In the genomic region with DNA sequence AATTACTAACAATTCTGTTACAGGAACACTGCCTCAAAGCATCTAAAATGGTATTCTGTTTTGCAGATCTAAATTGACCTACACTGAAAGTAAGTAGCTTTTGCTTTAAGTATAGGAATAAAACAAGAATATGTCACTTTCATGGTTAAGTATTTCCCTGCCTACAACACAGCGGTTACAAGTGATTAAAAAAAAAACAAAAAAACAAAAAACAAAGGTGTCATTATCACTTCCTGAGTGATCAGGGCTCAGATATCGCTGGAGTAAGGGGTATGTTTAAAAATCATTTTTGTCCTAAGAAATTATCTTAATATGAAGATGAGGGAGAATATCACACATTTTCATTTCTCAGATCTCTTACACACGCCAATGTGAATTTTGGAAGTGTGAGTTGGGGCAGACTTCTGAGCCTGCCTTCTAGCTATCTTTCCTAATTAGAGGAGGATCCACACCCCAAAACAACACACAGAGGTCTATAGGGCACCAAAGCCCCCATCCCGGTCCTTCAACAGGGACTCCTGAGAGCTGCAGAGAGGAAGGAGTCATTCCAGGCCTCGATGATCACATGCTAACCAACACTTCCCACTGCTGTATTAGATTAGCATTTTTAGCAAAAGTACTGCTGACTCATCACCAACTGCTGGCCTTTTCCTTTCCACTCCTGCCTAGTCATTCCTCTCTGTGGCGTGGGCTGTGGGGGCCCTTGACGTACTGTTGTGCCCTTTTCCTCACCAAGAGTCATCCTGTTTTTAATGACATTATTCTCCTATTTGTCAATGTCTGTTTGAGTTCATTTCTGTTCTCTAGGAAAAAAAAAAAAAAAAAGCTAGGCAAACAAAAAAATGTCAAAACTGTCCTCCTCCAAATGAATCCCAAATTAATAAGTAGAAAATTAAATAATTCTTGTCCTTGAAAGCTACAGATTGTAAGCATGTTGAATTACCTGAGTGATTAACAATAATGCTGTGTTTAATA, we compare ENCODE assay signal across 1 cellular context.
A peak's percentile ranks its signal among the peaks of the same experiment; 100 is the strongest.
TF ChIP-seq lines count a peak whose summit lies in the region.

No MANE protein-coding gene starts in this region.

TF ChIP-seq in K562, 482 proteins besides CTCF, POLR2A, EP300 and RAD21 (continued from another document and continues in another):
- TF ChIP-seq, protein P1, sequence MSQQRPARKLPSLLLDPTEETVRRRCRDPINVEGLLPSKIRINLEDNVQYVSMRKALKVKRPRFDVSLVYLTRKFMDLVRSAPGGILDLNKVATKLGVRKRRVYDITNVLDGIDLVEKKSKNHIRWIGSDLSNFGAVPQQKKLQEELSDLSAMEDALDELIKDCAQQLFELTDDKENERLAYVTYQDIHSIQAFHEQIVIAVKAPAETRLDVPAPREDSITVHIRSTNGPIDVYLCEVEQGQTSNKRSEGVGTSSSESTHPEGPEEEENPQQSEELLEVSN (IDR thresholded peaks at IDR 0.05; ENCODE audit: borderline replicate concordance in 1 of 2, extremely low read depth in 1 of 2, insufficient read depth in 1 of 2, insufficient read length in 1 of 2, low read depth in 1 of 2, low read length in 1 of 2, poor library complexity in 1 of 2, severe bottlenecking in 1 of 2), result peak; percentile 83 to 88
- no peak for TF ChIP-seq SIN3B (IDR thresholded peaks at IDR 0.05; ENCODE audit: low read depth)
- TF ChIP-seq SP2 (IDR thresholded peaks at IDR 0.05; ENCODE audit: extremely low read depth, low read depth, low read length, poor library complexity, severe bottlenecking), result no peak
- no peak for TF ChIP-seq EZH2 (IDR thresholded peaks at IDR 0.05; ENCODE audit: borderline replicate concordance, low read depth, low read length)
- TF ChIP-seq ZNF165 (CRISPR knock-in tag; IDR thresholded peaks at IDR 0.05; ENCODE audit: borderline replicate concordance), result 0 out of 2 replicates have a peak, but pooled peaks have one; percentile 28
- TF ChIP-seq, protein P2, sequence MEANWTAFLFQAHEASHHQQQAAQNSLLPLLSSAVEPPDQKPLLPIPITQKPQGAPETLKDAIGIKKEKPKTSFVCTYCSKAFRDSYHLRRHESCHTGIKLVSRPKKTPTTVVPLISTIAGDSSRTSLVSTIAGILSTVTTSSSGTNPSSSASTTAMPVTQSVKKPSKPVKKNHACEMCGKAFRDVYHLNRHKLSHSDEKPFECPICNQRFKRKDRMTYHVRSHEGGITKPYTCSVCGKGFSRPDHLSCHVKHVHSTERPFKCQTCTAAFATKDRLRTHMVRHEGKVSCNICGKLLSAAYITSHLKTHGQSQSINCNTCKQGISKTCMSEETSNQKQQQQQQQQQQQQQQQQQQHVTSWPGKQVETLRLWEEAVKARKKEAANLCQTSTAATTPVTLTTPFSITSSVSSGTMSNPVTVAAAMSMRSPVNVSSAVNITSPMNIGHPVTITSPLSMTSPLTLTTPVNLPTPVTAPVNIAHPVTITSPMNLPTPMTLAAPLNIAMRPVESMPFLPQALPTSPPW (CRISPR knock-in tag; IDR thresholded peaks at IDR 0.05), result peak; percentile 91
- no peak for TF ChIP-seq NFATC3 (IDR thresholded peaks at IDR 0.05)
- TF ChIP-seq SNRNP70 (optimal IDR thresholded peaks at IDR 0.05; ENCODE audit: low read depth, low read length), result no peak
- TF ChIP-seq, protein P3, sequence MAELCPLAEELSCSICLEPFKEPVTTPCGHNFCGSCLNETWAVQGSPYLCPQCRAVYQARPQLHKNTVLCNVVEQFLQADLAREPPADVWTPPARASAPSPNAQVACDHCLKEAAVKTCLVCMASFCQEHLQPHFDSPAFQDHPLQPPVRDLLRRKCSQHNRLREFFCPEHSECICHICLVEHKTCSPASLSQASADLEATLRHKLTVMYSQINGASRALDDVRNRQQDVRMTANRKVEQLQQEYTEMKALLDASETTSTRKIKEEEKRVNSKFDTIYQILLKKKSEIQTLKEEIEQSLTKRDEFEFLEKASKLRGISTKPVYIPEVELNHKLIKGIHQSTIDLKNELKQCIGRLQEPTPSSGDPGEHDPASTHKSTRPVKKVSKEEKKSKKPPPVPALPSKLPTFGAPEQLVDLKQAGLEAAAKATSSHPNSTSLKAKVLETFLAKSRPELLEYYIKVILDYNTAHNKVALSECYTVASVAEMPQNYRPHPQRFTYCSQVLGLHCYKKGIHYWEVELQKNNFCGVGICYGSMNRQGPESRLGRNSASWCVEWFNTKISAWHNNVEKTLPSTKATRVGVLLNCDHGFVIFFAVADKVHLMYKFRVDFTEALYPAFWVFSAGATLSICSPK (IDR thresholded peaks at IDR 0.05; ENCODE audit: borderline replicate concordance), result no peak
- 0 out of 2 replicates have a peak, but pooled peaks have one; percentile 70 for TF ChIP-seq MYNN (IDR thresholded peaks at IDR 0.05)
- TF ChIP-seq MYNN (CRISPR knock-in tag; IDR thresholded peaks at IDR 0.05), result no peak
- no peak for TF ChIP-seq BCOR (IDR thresholded peaks at IDR 0.05)
- TF ChIP-seq MEIS2 (IDR thresholded peaks at IDR 0.05; ENCODE audit: partially characterized antibody), result peak; percentile 66
- TF ChIP-seq, protein P4, sequence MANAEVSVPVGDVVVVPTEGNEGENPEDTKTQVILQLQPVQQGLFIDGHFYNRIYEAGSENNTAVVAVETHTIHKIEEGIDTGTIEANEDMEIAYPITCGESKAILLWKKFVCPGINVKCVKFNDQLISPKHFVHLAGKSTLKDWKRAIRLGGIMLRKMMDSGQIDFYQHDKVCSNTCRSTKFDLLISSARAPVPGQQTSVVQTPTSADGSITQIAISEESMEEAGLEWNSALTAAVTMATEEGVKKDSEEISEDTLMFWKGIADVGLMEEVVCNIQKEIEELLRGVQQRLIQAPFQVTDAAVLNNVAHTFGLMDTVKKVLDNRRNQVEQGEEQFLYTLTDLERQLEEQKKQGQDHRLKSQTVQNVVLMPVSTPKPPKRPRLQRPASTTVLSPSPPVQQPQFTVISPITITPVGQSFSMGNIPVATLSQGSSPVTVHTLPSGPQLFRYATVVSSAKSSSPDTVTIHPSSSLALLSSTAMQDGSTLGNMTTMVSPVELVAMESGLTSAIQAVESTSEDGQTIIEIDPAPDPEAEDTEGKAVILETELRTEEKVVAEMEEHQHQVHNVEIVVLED (CRISPR knock-in tag; IDR thresholded peaks at IDR 0.05), result 0 out of 2 replicates have a peak, but pooled peaks have one; percentile 13
- TF ChIP-seq NELFE (IDR thresholded peaks at IDR 0.05; ENCODE audit: insufficient read depth, insufficient read length), result no peak
- TF ChIP-seq, protein P5, sequence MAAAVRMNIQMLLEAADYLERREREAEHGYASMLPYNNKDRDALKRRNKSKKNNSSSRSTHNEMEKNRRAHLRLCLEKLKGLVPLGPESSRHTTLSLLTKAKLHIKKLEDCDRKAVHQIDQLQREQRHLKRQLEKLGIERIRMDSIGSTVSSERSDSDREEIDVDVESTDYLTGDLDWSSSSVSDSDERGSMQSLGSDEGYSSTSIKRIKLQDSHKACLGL (CRISPR knock-in tag; IDR thresholded peaks at IDR 0.05; ENCODE audit: borderline replicate concordance, poor library complexity, severe bottlenecking), result no peak
- TF ChIP-seq NR3C1 (CRISPR knock-in tag; IDR thresholded peaks at IDR 0.05), result no peak
- no peak for TF ChIP-seq RFX5 (IDR thresholded peaks at IDR 0.05; ENCODE audit: low read depth, low read length)
- TF ChIP-seq, protein P6, sequence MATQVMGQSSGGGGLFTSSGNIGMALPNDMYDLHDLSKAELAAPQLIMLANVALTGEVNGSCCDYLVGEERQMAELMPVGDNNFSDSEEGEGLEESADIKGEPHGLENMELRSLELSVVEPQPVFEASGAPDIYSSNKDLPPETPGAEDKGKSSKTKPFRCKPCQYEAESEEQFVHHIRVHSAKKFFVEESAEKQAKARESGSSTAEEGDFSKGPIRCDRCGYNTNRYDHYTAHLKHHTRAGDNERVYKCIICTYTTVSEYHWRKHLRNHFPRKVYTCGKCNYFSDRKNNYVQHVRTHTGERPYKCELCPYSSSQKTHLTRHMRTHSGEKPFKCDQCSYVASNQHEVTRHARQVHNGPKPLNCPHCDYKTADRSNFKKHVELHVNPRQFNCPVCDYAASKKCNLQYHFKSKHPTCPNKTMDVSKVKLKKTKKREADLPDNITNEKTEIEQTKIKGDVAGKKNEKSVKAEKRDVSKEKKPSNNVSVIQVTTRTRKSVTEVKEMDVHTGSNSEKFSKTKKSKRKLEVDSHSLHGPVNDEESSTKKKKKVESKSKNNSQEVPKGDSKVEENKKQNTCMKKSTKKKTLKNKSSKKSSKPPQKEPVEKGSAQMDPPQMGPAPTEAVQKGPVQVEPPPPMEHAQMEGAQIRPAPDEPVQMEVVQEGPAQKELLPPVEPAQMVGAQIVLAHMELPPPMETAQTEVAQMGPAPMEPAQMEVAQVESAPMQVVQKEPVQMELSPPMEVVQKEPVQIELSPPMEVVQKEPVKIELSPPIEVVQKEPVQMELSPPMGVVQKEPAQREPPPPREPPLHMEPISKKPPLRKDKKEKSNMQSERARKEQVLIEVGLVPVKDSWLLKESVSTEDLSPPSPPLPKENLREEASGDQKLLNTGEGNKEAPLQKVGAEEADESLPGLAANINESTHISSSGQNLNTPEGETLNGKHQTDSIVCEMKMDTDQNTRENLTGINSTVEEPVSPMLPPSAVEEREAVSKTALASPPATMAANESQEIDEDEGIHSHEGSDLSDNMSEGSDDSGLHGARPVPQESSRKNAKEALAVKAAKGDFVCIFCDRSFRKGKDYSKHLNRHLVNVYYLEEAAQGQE (CRISPR knock-in tag; IDR thresholded peaks at IDR 0.05; ENCODE audit: low read depth), result no peak
- no peak for TF ChIP-seq STAT5A (IDR thresholded peaks at IDR 0.05; ENCODE audit: borderline replicate concordance, low read length)
- TF ChIP-seq, protein P7, sequence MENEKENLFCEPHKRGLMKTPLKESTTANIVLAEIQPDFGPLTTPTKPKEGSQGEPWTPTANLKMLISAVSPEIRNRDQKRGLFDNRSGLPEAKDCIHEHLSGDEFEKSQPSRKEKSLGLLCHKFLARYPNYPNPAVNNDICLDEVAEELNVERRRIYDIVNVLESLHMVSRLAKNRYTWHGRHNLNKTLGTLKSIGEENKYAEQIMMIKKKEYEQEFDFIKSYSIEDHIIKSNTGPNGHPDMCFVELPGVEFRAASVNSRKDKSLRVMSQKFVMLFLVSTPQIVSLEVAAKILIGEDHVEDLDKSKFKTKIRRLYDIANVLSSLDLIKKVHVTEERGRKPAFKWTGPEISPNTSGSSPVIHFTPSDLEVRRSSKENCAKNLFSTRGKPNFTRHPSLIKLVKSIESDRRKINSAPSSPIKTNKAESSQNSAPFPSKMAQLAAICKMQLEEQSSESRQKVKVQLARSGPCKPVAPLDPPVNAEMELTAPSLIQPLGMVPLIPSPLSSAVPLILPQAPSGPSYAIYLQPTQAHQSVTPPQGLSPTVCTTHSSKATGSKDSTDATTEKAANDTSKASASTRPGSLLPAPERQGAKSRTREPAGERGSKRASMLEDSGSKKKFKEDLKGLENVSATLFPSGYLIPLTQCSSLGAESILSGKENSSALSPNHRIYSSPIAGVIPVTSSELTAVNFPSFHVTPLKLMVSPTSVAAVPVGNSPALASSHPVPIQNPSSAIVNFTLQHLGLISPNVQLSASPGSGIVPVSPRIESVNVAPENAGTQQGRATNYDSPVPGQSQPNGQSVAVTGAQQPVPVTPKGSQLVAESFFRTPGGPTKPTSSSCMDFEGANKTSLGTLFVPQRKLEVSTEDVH (IDR thresholded peaks at IDR 0.05; ENCODE audit: low read depth, partially characterized antibody), result no peak
- TF ChIP-seq, protein P8, sequence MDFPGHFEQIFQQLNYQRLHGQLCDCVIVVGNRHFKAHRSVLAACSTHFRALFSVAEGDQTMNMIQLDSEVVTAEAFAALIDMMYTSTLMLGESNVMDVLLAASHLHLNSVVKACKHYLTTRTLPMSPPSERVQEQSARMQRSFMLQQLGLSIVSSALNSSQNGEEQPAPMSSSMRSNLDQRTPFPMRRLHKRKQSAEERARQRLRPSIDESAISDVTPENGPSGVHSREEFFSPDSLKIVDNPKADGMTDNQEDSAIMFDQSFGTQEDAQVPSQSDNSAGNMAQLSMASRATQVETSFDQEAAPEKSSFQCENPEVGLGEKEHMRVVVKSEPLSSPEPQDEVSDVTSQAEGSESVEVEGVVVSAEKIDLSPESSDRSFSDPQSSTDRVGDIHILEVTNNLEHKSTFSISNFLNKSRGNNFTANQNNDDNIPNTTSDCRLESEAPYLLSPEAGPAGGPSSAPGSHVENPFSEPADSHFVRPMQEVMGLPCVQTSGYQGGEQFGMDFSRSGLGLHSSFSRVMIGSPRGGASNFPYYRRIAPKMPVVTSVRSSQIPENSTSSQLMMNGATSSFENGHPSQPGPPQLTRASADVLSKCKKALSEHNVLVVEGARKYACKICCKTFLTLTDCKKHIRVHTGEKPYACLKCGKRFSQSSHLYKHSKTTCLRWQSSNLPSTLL (IDR thresholded peaks at IDR 0.05), result no peak
- no peak for TF ChIP-seq DIDO1 (tag; IDR thresholded peaks at IDR 0.05; ENCODE audit: low read depth)
- TF ChIP-seq ILK (tag; IDR thresholded peaks at IDR 0.05; ENCODE audit: borderline replicate concordance, low read depth), result no peak
- TF ChIP-seq, protein P9, sequence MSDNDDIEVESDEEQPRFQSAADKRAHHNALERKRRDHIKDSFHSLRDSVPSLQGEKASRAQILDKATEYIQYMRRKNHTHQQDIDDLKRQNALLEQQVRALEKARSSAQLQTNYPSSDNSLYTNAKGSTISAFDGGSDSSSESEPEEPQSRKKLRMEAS (CRISPR knock-in tag; IDR thresholded peaks at IDR 0.05), result peak; percentile 57; the same call in 1 of the 2 replicates
- TF ChIP-seq, protein P10, sequence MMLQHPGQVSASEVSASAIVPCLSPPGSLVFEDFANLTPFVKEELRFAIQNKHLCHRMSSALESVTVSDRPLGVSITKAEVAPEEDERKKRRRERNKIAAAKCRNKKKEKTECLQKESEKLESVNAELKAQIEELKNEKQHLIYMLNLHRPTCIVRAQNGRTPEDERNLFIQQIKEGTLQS (IDR thresholded peaks at IDR 0.05), result peak; percentile 94
- TF ChIP-seq, protein P10 (CRISPR knock-in tag; conservative IDR thresholded peaks at IDR 0.05), result 0 out of 2 replicates have a peak, but pooled peaks have one; percentile 35
- TF ChIP-seq DPF2 (IDR thresholded peaks at IDR 0.05), result peak; percentile 93
- TF ChIP-seq SRSF1 (IDR thresholded peaks at IDR 0.05; ENCODE audit: low read depth, low read length), result no peak
- TF ChIP-seq SNIP1 (IDR thresholded peaks at IDR 0.05; ENCODE audit: low read depth), result no peak
- TF ChIP-seq, protein P11, sequence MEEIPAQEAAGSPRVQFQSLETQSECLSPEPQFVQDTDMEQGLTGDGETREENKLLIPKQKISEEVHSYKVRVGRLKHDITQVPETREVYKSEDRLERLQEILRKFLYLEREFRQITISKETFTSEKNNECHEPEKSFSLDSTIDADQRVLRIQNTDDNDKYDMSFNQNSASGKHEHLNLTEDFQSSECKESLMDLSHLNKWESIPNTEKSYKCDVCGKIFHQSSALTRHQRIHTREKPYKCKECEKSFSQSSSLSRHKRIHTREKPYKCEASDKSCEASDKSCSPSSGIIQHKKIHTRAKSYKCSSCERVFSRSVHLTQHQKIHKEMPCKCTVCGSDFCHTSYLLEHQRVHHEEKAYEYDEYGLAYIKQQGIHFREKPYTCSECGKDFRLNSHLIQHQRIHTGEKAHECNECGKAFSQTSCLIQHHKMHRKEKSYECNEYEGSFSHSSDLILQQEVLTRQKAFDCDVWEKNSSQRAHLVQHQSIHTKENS (CRISPR knock-in tag; IDR thresholded peaks at IDR 0.05), result no peak
- TF ChIP-seq ZFP36 (IDR thresholded peaks at IDR 0.05; ENCODE audit: low read depth, low read length, partially characterized antibody), result peak; percentile 39
- peak; percentile 80 for TF ChIP-seq CXXC5 (CRISPR knock-in tag; IDR thresholded peaks at IDR 0.05)
- TF ChIP-seq HLTF (IDR thresholded peaks at IDR 0.05), result 0 out of 2 replicates have a peak, but pooled peaks have one; percentile 46
